8 cellular contexts compared by ENCODE assay signal in genomic region chr6:157990321-157991066, GRCh38. TPM values are rescaled to one million over a fixed set of nuclear protein-coding genes. Genes with fewer than 3 reads are reported as not detected.
DNase-seq lines count a peak whose midpoint lies in the region; ATAC-seq and TF ChIP-seq lines count a peak whose summit lies in the region.

No MANE protein-coding gene starts in this region.

- H3K4me3 ChIP-seq in MG63 (no peak overlapping the region), mammary epithelial cell (replicated peaks in 1 of 3; ENCODE audit: insufficient read depth in 1 of 3, low read depth in 2 of 3, low read length in 3 of 3) (no peak overlapping the region), skeletal muscle cell (ENCODE audit: low read depth, low read length) (no peak overlapping the region), MM.1S (ENCODE audit: low read length) (no peak overlapping the region)

- no peak overlapping the region for H3K27ac ChIP-seq in mammary epithelial cell (ENCODE audit: insufficient read depth, low read depth, low read length)
- no peak overlapping the region for H3K27ac ChIP-seq in MM.1S (ENCODE audit: low read length)

- H4K20me1 ChIP-seq in mammary epithelial cell (ENCODE audit: insufficient read depth, low read length) = no peaks in the 10 kb centered on the region
- H4K20me1 ChIP-seq in MM.1S (ENCODE audit: insufficient read depth, low read length) = no peaks in the 10 kb centered on the region

- H3K4me2 ChIP-seq in mammary epithelial cell (ENCODE audit: insufficient read depth, low read depth, low read length) (peak overlapping the region; percentile 86), MM.1S (ENCODE audit: low read depth, low read length) (no peak overlapping the region)

- intact Hi-C loops in mammary epithelial cell (cut with micrococcal nuclease) = no loop called here

- peaks cover 44% of the 10 kb centered on the region for H3K36me3 ChIP-seq in MG63
- H3K36me3 ChIP-seq in mammary epithelial cell (ENCODE audit: insufficient read depth, low read length) = no peaks in the 10 kb centered on the region
- H3K36me3 ChIP-seq in MM.1S (replicated peaks; ENCODE audit: insufficient read depth, low read length) = no peaks in the 10 kb centered on the region

- in situ Hi-C loops in mammary epithelial cell (cut with MboI; ENCODE audit: low sequenced_read_pairs in 2 of 2) = no loop called here

- H3K27me3 ChIP-seq in MG63 (no peaks in the 10 kb centered on the region), mammary epithelial cell (ENCODE audit: insufficient read depth, low read length) (no peaks in the 10 kb centered on the region), MM.1S (replicated peaks; ENCODE audit: insufficient read depth, low read length) (no peaks in the 10 kb centered on the region)

- CTCF ChIA-PET in mammary epithelial cell (lab: Charles Lee; ENCODE audit: low non-redundant PET) = no interaction called here

- H3K9me2 ChIP-seq in MM.1S (replicated peaks; ENCODE audit: insufficient read depth, low read length) = no peaks in the 10 kb centered on the region

- H2AFZ ChIP-seq in mammary epithelial cell (ENCODE audit: low read depth, low read length) = peak overlapping the region; percentile 19
- H2AFZ ChIP-seq in MM.1S (ENCODE audit: low read length) = no peak overlapping the region

- WGBS in mammary epithelial cell (ENCODE audit: low coverage, missing lambda C conversion rate) = 45% methylated on average over 6 of the region's 15 CpGs

- H3K9me3 ChIP-seq in MG63 (no peaks in the 10 kb centered on the region), mammary epithelial cell (replicated peaks; ENCODE audit: insufficient read depth, low read length) (no peaks in the 10 kb centered on the region), MM.1S (replicated peaks; ENCODE audit: insufficient read depth, low read length) (no peaks in the 10 kb centered on the region)

- DNase-seq in MG63 (peak; percentile 20), mammary epithelial cell (no peak), skeletal muscle cell (ENCODE audit: low read depth) (peak; percentile 62), hepatic stellate cell (ENCODE audit: low spot score) (no peak), GM03348 (ENCODE audit: low spot score) (no peak), mucosa of gallbladder (ENCODE audit: low spot score) (no peak), MM.1S (no peak)

- TF ChIP-seq CTCF in mammary epithelial cell (conservative IDR thresholded peaks at IDR 0.05 in 1 of 2, IDR thresholded peaks at IDR 0.05 in 1 of 2; ENCODE audit: extremely low read depth in 1 of 2, insufficient read depth in 1 of 2, low read depth in 1 of 2, low read length in 2 of 2) = no peak
- no peak for TF ChIP-seq CTCF in MM.1S (IDR thresholded peaks at IDR 0.05; ENCODE audit: low read length)

- peak; percentile 72 for ATAC-seq in GM18907 (IDR thresholded peaks at IDR 0.05; ENCODE audit: unreplicated experiment)

- BruUV-seq in mammary epithelial cell (replicated peaks; lab: Mats Ljungman, UMichigan) = no TSS peak

- H3K9ac ChIP-seq in mammary epithelial cell (ENCODE audit: insufficient read depth, low read length) (no peak overlapping the region), MM.1S (ENCODE audit: low read length) (no peak overlapping the region)

- peaks cover 36% of the 10 kb centered on the region for H3K4me1 ChIP-seq in mammary epithelial cell (ENCODE audit: insufficient read depth, low read length)
- H3K4me1 ChIP-seq in MM.1S (ENCODE audit: low read length) = no peaks in the 10 kb centered on the region

- no peaks in the 10 kb centered on the region for H3F3A ChIP-seq in MM.1S (ENCODE audit: insufficient read depth, low read length)

- H3K79me2 ChIP-seq in mammary epithelial cell (ENCODE audit: insufficient read depth, low read length) = peaks cover 93% of the 10 kb centered on the region
- H3K79me2 ChIP-seq in MM.1S (ENCODE audit: low read length) = peaks cover 80% of the 10 kb centered on the region

- dilution Hi-C loops in mammary epithelial cell (cut with HindIII; ENCODE audit: low sequenced_read_pairs) = no loop called here

RNA-seq across cellular contexts. Expression of gene SYNJ2, which starts 8.8 kb away (rescaled TPM):
- total RNA-seq in MG63 (2014; rRNA removed; shearing (Covaris generic); ENCODE audit: low replicate concordance) = 21.8 and 35.5 TPM in 2 replicates
- total RNA-seq in mammary epithelial cell = 10 to 100 TPM; 16.0 to 26.6 TPM
- 17.0 TPM for polyA plus RNA-seq in mammary epithelial cell
- polyA minus RNA-seq in mammary epithelial cell = 66.3 TPM
- total RNA-seq in mucosa of gallbladder = 26.8 TPM

Comparison
In these comparisons a context has a peak if more than half of its experiments do, and no peak if none do; other contexts are left out.
1. DNase-seq: peak in MG63 (single experiment) and skeletal muscle cell (single experiment); none in mammary epithelial cell (single experiment), hepatic stellate cell (single experiment), GM03348 (single experiment), mucosa of gallbladder (single experiment) and MM.1S (single experiment).